32 cellular contexts compared by ENCODE assay signal in genomic region chrX:19388741-19389140, GRCh38.
"Had no signal": no experiment of that assay in that cellular context is flagged by ENCODE, and none has a peak within 500 bp of the region (broad histone marks: within the 10 kb centered on the region; RNA-seq: fewer than 3 reads in every experiment).

No MANE protein-coding gene starts in this region.

- H3K4me1 Mint-ChIP-seq: activated B cell treated with CpG ODN at 0.5 μM for 24 hours; activated CD8-positive, alpha-beta memory T cell treated with anti-CD3 and anti-CD28 coated beads, Interleukin-2, amount 10 ng/mL, durations not matched to agents 7 days and 5 days; activated naive CD8-positive, alpha-beta T cell treated with anti-CD3 and anti-CD28 coated beads for 36 hours; activated T-helper 17 cell treated with anti-CD3 and anti-CD28 coated beads, Interleukin-2, amount 50 U/mL, for 72 hours had no signal

- H3K4me3 ChIP-seq: Peyer's patch had no signal

- H3K36me3 ChIP-seq: Peyer's patch had no signal

- DNase-seq: activated B cell treated with CpG ODN at 0.5 μM for 24 hours; activated CD4-positive, alpha-beta memory T cell treated with anti-CD3 and anti-CD28 coated beads for 36 hours; activated CD4-positive, alpha-beta T cell treated with anti-CD3 and anti-CD28 coated beads for 4 hours; activated CD4-positive, alpha-beta T cell treated with anti-CD3 and anti-CD28 coated beads, Interleukin-2, amount 50 U/mL, for 1 hour; activated CD4-positive, CD25-positive, alpha-beta regulatory T cell treated with anti-CD3 and anti-CD28 coated beads, Interleukin-2, amount 50 U/mL, for 72 hours; activated CD8-positive, alpha-beta memory T cell treated with anti-CD3 and anti-CD28 coated beads, Interleukin-2, amount 10 ng/mL, durations not matched to agents 7 days and 5 days; activated effector memory CD4-positive, alpha-beta T cell treated with anti-CD3 and anti-CD28 coated beads, Interleukin-2, amount 50 U/mL, for 16 hours; activated naive CD4-positive, alpha-beta T cell; activated naive CD4-positive, alpha-beta T cell treated with anti-CD3 and anti-CD28 coated beads, Interleukin-2, amount 50 U/mL, for 16 hours; activated naive CD8-positive, alpha-beta T cell treated with anti-CD3 and anti-CD28 coated beads for 36 hours; activated T-cell treated with anti-CD3 and anti-CD28 coated beads, Interleukin-2, amount 50 U/mL, for 1 hour; activated T-cell treated with anti-CD3 and anti-CD28 coated beads, Interleukin-2, amount 50 U/mL, for 72 hours; amniotic stem cell; aorta; caudate nucleus; Karpas-422; KBM-7; NCI-H1105; NCI-H1417 treated with DMSO at 0.1 percent for 48 hours; NCI-H2081; NCI-H526; NCI-H748 treated with DMSO at 0.1 percent for 48 hours; NK-92 treated with Interleukin-12 subunit alpha and Interleukin-12 subunit beta, amount 100 ng/mL, for 24 hours; PC-3; Peyer's patch; RPMI8226; SW 1271; T-helper 1 cell; T-helper 2 cell; T-helper 9 cell had no signal

- H3K27ac Mint-ChIP-seq: activated B cell treated with CpG ODN at 0.5 μM for 24 hours; activated CD4-positive, alpha-beta memory T cell treated with anti-CD3 and anti-CD28 coated beads for 36 hours; activated CD8-positive, alpha-beta memory T cell treated with anti-CD3 and anti-CD28 coated beads, Interleukin-2, amount 10 ng/mL, durations not matched to agents 7 days and 5 days; activated naive CD8-positive, alpha-beta T cell treated with anti-CD3 and anti-CD28 coated beads for 36 hours; activated T-cell treated with anti-CD3 and anti-CD28 coated beads, Interleukin-2, amount 50 U/mL, for 72 hours; activated T-helper 17 cell treated with anti-CD3 and anti-CD28 coated beads, Interleukin-2, amount 50 U/mL, for 72 hours had no signal

- H3K9me3 Mint-ChIP-seq: activated B cell treated with CpG ODN at 0.5 μM for 24 hours; activated CD4-positive, alpha-beta memory T cell treated with anti-CD3 and anti-CD28 coated beads for 36 hours; activated naive CD8-positive, alpha-beta T cell treated with anti-CD3 and anti-CD28 coated beads for 36 hours; activated T-cell treated with anti-CD3 and anti-CD28 coated beads, Interleukin-2, amount 50 U/mL, for 72 hours; activated T-helper 17 cell treated with anti-CD3 and anti-CD28 coated beads, Interleukin-2, amount 50 U/mL, for 72 hours had no signal

- H3K4me3 Mint-ChIP-seq: activated B cell treated with CpG ODN at 0.5 μM for 24 hours; activated CD4-positive, alpha-beta memory T cell treated with anti-CD3 and anti-CD28 coated beads for 36 hours; activated CD8-positive, alpha-beta memory T cell treated with anti-CD3 and anti-CD28 coated beads, Interleukin-2, amount 10 ng/mL, durations not matched to agents 7 days and 5 days; activated naive CD8-positive, alpha-beta T cell treated with anti-CD3 and anti-CD28 coated beads for 36 hours; activated T-cell treated with anti-CD3 and anti-CD28 coated beads, Interleukin-2, amount 50 U/mL, for 72 hours; activated T-helper 17 cell treated with anti-CD3 and anti-CD28 coated beads, Interleukin-2, amount 50 U/mL, for 72 hours had no signal

- H3K36me3 Mint-ChIP-seq: activated CD4-positive, alpha-beta memory T cell treated with anti-CD3 and anti-CD28 coated beads for 36 hours; activated CD8-positive, alpha-beta memory T cell treated with anti-CD3 and anti-CD28 coated beads, Interleukin-2, amount 10 ng/mL, durations not matched to agents 7 days and 5 days; activated naive CD8-positive, alpha-beta T cell treated with anti-CD3 and anti-CD28 coated beads for 36 hours had no signal

- H3K4me1 ChIP-seq: Peyer's patch had no signal

- H3K27ac ChIP-seq: Peyer's patch, VCaP had no signal

- H3K27me3 Mint-ChIP-seq: activated B cell treated with CpG ODN at 0.5 μM for 24 hours; activated CD4-positive, alpha-beta memory T cell treated with anti-CD3 and anti-CD28 coated beads for 36 hours; activated naive CD8-positive, alpha-beta T cell treated with anti-CD3 and anti-CD28 coated beads for 36 hours had no signal

- H3K9me3 ChIP-seq: Peyer's patch had no signal

- ATAC-seq: activated CD8-positive, alpha-beta memory T cell treated with anti-CD3 and anti-CD28 coated beads, Interleukin-2, amount 10 ng/mL, durations not matched to agents 7 days and 5 days; activated T-cell treated with anti-CD3 and anti-CD28 coated beads, Interleukin-2, amount 50 U/mL, for 72 hours; activated T-helper 17 cell treated with anti-CD3 and anti-CD28 coated beads, Interleukin-2, amount 50 U/mL, for 72 hours; PC-3 had no signal

- H3K27me3 ChIP-seq: Peyer's patch had no signal
